In the genomic region with DNA sequence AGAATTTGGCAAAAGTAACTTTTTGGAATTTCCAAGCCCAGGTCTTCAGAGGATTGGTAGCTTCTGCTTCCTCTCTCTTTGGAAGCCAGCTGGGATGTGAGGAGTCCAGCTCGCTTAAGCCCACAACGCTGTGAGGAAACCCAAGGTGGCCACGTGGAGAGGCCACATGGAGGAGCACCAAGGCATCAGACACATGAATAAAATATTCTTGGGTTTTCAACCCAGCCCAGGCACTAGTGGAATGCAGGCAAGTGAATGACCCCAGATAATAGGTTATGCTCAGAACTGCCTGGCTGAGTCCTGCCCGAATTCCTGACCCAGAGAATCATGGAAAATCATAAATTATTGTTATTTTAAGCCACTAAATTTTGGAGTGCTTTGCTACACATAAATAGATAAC, we compare ENCODE assay signal across 32 cellular contexts.
"Had no signal": no experiment of that assay in that cellular context is flagged by ENCODE, and none has a peak within 500 bp of the region (broad histone marks: within the 10 kb centered on the region; RNA-seq: fewer than 3 reads in every experiment).

No MANE protein-coding gene starts in this region.

- DNase-seq: activated B cell treated with CpG ODN at 0.5 μM for 24 hours; activated CD4-positive, alpha-beta T cell treated with anti-CD3 and anti-CD28 coated beads for 48 hours; activated CD4-positive, alpha-beta T cell treated with anti-CD3 and anti-CD28 coated beads, Interleukin-2, amount 50 U/mL, for 1 hour; activated CD4-positive, alpha-beta T cell treated with anti-CD3 and anti-CD28 coated beads, Interleukin-2, amount 50 U/mL, for 48 hours; activated CD8-positive, alpha-beta memory T cell treated with anti-CD3 and anti-CD28 coated beads for 24 hours; activated CD8-positive, alpha-beta T cell treated with anti-CD3 and anti-CD28 coated beads for 36 hours; activated effector memory CD4-positive, alpha-beta T cell treated with Interleukin-2 at 50 U/mL for 16 hours; activated gamma-delta T cell treated with Interleukin-2 at 50 U/mL for 16 hours; activated naive CD4-positive, alpha-beta T cell treated with anti-CD3 and anti-CD28 coated beads, Interleukin-2, amount 50 U/mL, for 16 hours; activated naive CD4-positive, alpha-beta T cell treated with Interleukin-2 at 50 U/mL for 16 hours; activated T-cell treated with anti-CD3 and anti-CD28 coated beads, Interleukin-2, amount 50 U/mL, for 4 hours; amniotic stem cell; anterior cingulate cortex; body of pancreas; caudate nucleus; cortex of kidney; dermis blood vessel endothelial cell; effector CD8-positive, alpha-beta T cell; esophagus squamous epithelium; foreskin fibroblast; head of caudate nucleus; T-helper 1 cell; T-helper 17 cell; T1000; WERI-Rb-1 had no signal

- H3K9me3 ChIP-seq: body of pancreas, esophagus squamous epithelium had no signal

- H3K27ac ChIP-seq: body of pancreas, epithelial cell of prostate, esophagus squamous epithelium, WERI-Rb-1 had no signal

- FAIRE-seq: colon, endometrium, endothelial cell of umbilical vein, frontal cortex had no signal

- H3K36me3 ChIP-seq: esophagus squamous epithelium, WERI-Rb-1 had no signal

- H3K4me3 ChIP-seq: body of pancreas, esophagus squamous epithelium had no signal

- ATAC-seq: activated CD4-positive, CD25-positive, alpha-beta regulatory T cell treated with anti-CD3 and anti-CD28 coated beads, Interleukin-2, amount 50 U/mL, for 24 hours; activated CD8-positive, alpha-beta T cell treated with anti-CD3 and anti-CD28 coated beads for 36 hours; activated T-cell treated with anti-CD3 and anti-CD28 coated beads, Interleukin-2, amount 50 U/mL, for 4 hours; activated T-helper 17 cell treated with anti-CD3 and anti-CD28 coated beads, Interleukin-2, amount 50 U/mL, for 72 hours; body of pancreas; T-helper 17 cell had no signal

- H3K27me3 ChIP-seq: body of pancreas had no signal
